ENCODE assay signal across 9 cellular contexts in genomic region chr7:43669286-43670081, GRCh38. TPM values are rescaled to one million over a fixed set of nuclear protein-coding genes. Genes with fewer than 3 reads are reported as not detected.
A peak's percentile ranks its signal among the peaks of the same experiment; 100 is the strongest.
DNase-seq lines count a peak whose midpoint lies in the region; ATAC-seq, FAIRE-seq and TF ChIP-seq lines count a peak whose summit lies in the region.
"Had no signal": no experiment of that assay in that cellular context is flagged by ENCODE, and none has a peak within 500 bp of the region (broad histone marks: within the 10 kb centered on the region; RNA-seq: fewer than 3 reads in every experiment).

No MANE protein-coding gene starts in this region.

- peaks cover 0 to 4% (median under 1%) of the 10 kb centered on the region in 4 experiments; a peak in 2 of 8 replicates for H3K36me3 ChIP-seq in H1 (ENCODE audit: control insufficient read depth in 2 of 4, insufficient read depth in 4 of 4, low read length in 3 of 4)
- H3K36me3 ChIP-seq in PC-9 (ENCODE audit: low read depth): peaks cover 52% of the 10 kb centered on the region

- no peak for TF ChIP-seq CTCF in H1 (IDR thresholded peaks at IDR 0.05; ENCODE audit: control extremely low read depth in 1 of 3, insufficient read depth in 1 of 3, low read depth in 1 of 3, low read length in 3 of 3)
- TF ChIP-seq CTCF in PC-9 (conservative IDR thresholded peaks at IDR 0.05): no peak

- H2BK120ac ChIP-seq in H1 (replicated peaks; ENCODE audit: low read depth, low read length): no peak overlapping the region

- H3K27me3 ChIP-seq in H1 (replicated peaks in 1 of 4; ENCODE audit: control insufficient read depth in 3 of 4, extremely low read depth in 1 of 4, insufficient read depth in 3 of 4, low read length in 3 of 4) (no peaks in the 10 kb centered on the region), PC-9 (ENCODE audit: insufficient read depth, low read depth) (no peaks in the 10 kb centered on the region)

- no peak for TF ChIP-seq EP300 in H1 (IDR thresholded peaks at IDR 0.05; ENCODE audit: borderline replicate concordance in 1 of 2, low read depth in 2 of 2, low read length in 2 of 2)

- H2BK15ac ChIP-seq in H1 (ENCODE audit: low read length): no peak overlapping the region

- no peak overlapping the region for H4K91ac ChIP-seq in H1 (replicated peaks; ENCODE audit: insufficient read length, low read length)

- H2AFZ ChIP-seq in H1 (ENCODE audit: low read length) (no peak overlapping the region), PC-9 (no peak overlapping the region)

- peak overlapping the region; percentile 46; the same call in 1 of the 2 replicates for H3K27ac ChIP-seq in H1 (ENCODE audit: low read depth, low read length)
- H3K27ac ChIP-seq in PC-9: no peak overlapping the region

- peaks cover 64% of the 10 kb centered on the region for H3K36me3 Mint-ChIP-seq in activated CD4-positive, alpha-beta memory T cell treated with anti-CD3 and anti-CD28 coated beads, Interleukin-2, amount 10 ng/mL, durations not matched to agents 7 days and 5 days (ENCODE audit: low read depth)

- no peaks in the 10 kb centered on the region for H3K9me2 ChIP-seq in PC-9 (ENCODE audit: insufficient read depth)

- no peak overlapping the region for H2BK20ac ChIP-seq in H1 (ENCODE audit: low read length)

- H3K9ac ChIP-seq in H1 (replicated peaks in 1 of 4; ENCODE audit: extremely low read depth in 1 of 4, low read depth in 3 of 4, low read length in 3 of 4): no peak overlapping the region; a peak in 1 of 7 replicates

- peak overlapping the region; percentile 21 for H3K4ac ChIP-seq in H1 (replicated peaks; ENCODE audit: insufficient read length, low read depth, low read length)

- intact Hi-C loops in PC-9 (cut with micrococcal nuclease; ENCODE audit: unreplicated experiment): no loop called here

- H3K4me2 ChIP-seq in H1 (ENCODE audit: insufficient read depth in 1 of 2, low read depth in 2 of 2, low read length in 2 of 2) (peak overlapping the region; percentile 42 to 52; a peak in 3 of 4 replicates), PC-9 (no peak overlapping the region)

- peak overlapping the region; percentile 15 for H4K5ac ChIP-seq in H1 (ENCODE audit: insufficient read length, low read depth, low read length)

- no peak overlapping the region; the same call in 1 of the 2 replicates for H2BK12ac ChIP-seq in H1 (ENCODE audit: low read depth, low read length)

- H3F3A ChIP-seq in PC-9 (ENCODE audit: insufficient read depth, low read depth): peaks cover 28% of the 10 kb centered on the region; the same call in 1 of the 2 replicates

- CTCF ChIA-PET in activated CD4-positive, alpha-beta memory T cell treated with anti-CD3 and anti-CD28 coated beads, Interleukin-2, amount 10 ng/mL, durations not matched to agents 7 days and 5 days (lab: Charles Lee): interaction anchor here (1.3 to 3.5 kb wide), 5 partner anchors 20 to 87 kb away, joined by 3 to 33 read pairs (median 6); partner anchors contain the start of gene STK17A
- CTCF ChIA-PET in H1 (lab: Charles Lee; ENCODE audit: partially characterized antibody): interaction anchor here (1.3 to 1.8 kb wide), 2 partner anchors 23 to 30 kb away, joined by 4 to 5 read pairs; no protein-coding TSS in a partner anchor
- CTCF ChIA-PET in PC-9 (lab: Charles Lee): no interaction called here

- H2AK5ac ChIP-seq in H1 (ENCODE audit: low read depth, low read length): no peak overlapping the region

- no peak overlapping the region for H3K14ac ChIP-seq in H1 (ENCODE audit: insufficient read length)

- no TSS peak for BruUV-seq in PC-9 (replicated peaks; lab: Mats Ljungman, UMichigan)

- peak; percentile 73 for ATAC-seq in HG02938 (IDR thresholded peaks at IDR 0.05; ENCODE audit: unreplicated experiment)
- ATAC-seq: right cardiac atrium had no signal

- H3K56ac ChIP-seq in H1 (replicated peaks; ENCODE audit: insufficient read length, low read depth, low read length): no peak overlapping the region

- FAIRE-seq in H1 (lab: Jason Lieb, UNC): peak; percentile 7
- no peak for FAIRE-seq in HTR-8/SVneo (lab: Jason Lieb, UNC)

- peak; percentile 81 for DNase-seq in activated CD4-positive, alpha-beta memory T cell treated with anti-CD3 and anti-CD28 coated beads, Interleukin-2, amount 10 ng/mL, durations not matched to agents 7 days and 5 days
- peak; percentile 67 to 92 for DNase-seq in H1 (ENCODE audit: low read depth in 1 of 2, low spot score in 2 of 2)
- peak; percentile 42 to 61 for DNase-seq in stimulated activated CD8-positive, alpha-beta memory T cell treated with anti-CD3 and anti-CD28 coated beads, Interleukin-15, amount 100 ng/mL, for 4 hours (ENCODE audit: low read depth in 2 of 2)
- DNase-seq in PC-9: no peak
- no peak for DNase-seq in HTR-8/SVneo (ENCODE audit: insufficient read length, low spot score)
- DNase-seq in mucosa of gallbladder (ENCODE audit: low spot score): no peak
- no peak for DNase-seq in NCI-H1105 treated with DMSO at 0.1 percent for 48 hours (lab: John Stamatoyannopoulos, UW)
- DNase-seq: right cardiac atrium had no signal

- no peak overlapping the region for H4K8ac ChIP-seq in H1 (ENCODE audit: extremely low read depth, insufficient read depth, low read length)

- H3K79me2 ChIP-seq in H1 (ENCODE audit: control insufficient read depth in 1 of 2, insufficient read depth in 2 of 2, low read length in 2 of 2) (peaks cover 8 to 98% of the 10 kb centered on the region in 2 experiments), PC-9 (ENCODE audit: low read depth) (peaks cover 97% of the 10 kb centered on the region)

- peak overlapping the region in 1 of 4 experiments; percentile 40; a peak in 2 of 8 replicates for H3K4me3 ChIP-seq in H1 (ENCODE audit: extremely low read depth in 1 of 4, insufficient read depth in 2 of 4, low read depth in 3 of 4, low read length in 4 of 4)
- no peak overlapping the region for H3K4me3 ChIP-seq in PC-9

- H3K4me1 ChIP-seq in H1 (replicated peaks in 1 of 4; ENCODE audit: control insufficient read depth in 3 of 4, insufficient read depth in 4 of 4, low read length in 3 of 4) (no peaks in the 10 kb centered on the region; a peak in 2 of 7 replicates), PC-9 (replicated peaks; ENCODE audit: insufficient read depth) (peaks cover 32% of the 10 kb centered on the region)

- peak overlapping the region; percentile 70 for H3K4me3 Mint-ChIP-seq in activated CD4-positive, alpha-beta memory T cell treated with anti-CD3 and anti-CD28 coated beads, Interleukin-2, amount 10 ng/mL, durations not matched to agents 7 days and 5 days

- POLR2A ChIA-PET in activated CD4-positive, alpha-beta memory T cell treated with anti-CD3 and anti-CD28 coated beads, Interleukin-2, amount 10 ng/mL, durations not matched to agents 7 days and 5 days (lab: Charles Lee): interaction anchor here (0.7 to 3.9 kb wide), 10 partner anchors 11 to 97 kb away, joined by 3 to 50 read pairs (median 4); partner anchors contain the start of gene STK17A
- POLR2A ChIA-PET in H1 (lab: Charles Lee; ENCODE audit: partially characterized antibody): interaction anchor here (0.9 to 2.1 kb wide), 4 partner anchors 9 to 61 kb away, joined by 3 to 8 read pairs (median 4); partner anchors contain the start of gene COA1
- POLR2A ChIA-PET in PC-9 (lab: Charles Lee; ENCODE audit: unreplicated experiment): no interaction called here

- no peak for TF ChIP-seq RAD21 in H1 (IDR thresholded peaks at IDR 0.05 in 1 of 2, conservative IDR thresholded peaks at IDR 0.05 in 1 of 2; ENCODE audit: low read depth in 2 of 2, low read length in 2 of 2)

- H4K20me1 ChIP-seq in H1 (replicated peaks in 1 of 2; ENCODE audit: control insufficient read depth in 1 of 2, insufficient read depth in 2 of 2, low read length in 2 of 2) (peaks cover 0 to 1% of the 10 kb centered on the region in 2 experiments), PC-9 (ENCODE audit: insufficient read depth) (no peaks in the 10 kb centered on the region)

- no peak for TF ChIP-seq POLR2A in H1 (IDR thresholded peaks at IDR 0.05; ENCODE audit: control extremely low read depth in 1 of 2, low read depth in 2 of 2, low read length in 2 of 2)

- WGBS in H1 (ENCODE audit: extremely low coverage in 1 of 2, insufficient coverage in 1 of 2, insufficient read length in 1 of 2, insufficient replicate concordance in 2 of 2, low coverage in 1 of 2, low lambda C conversion rate in 2 of 2, missing lambda C conversion rate in 1 of 2), 2 experiments: 43% methylated on average over 15 of the region's 15 CpGs; no CpG with 5 or more reads in 1 of the 2 experiments

- H3K9me3 ChIP-seq in H1 (ENCODE audit: insufficient read depth in 2 of 2, low read depth in 1 of 2, low read length in 1 of 2) (peaks cover 0 to 9% of the 10 kb centered on the region in 2 experiments; a peak in 1 of 4 replicates), PC-9 (ENCODE audit: insufficient read depth, low read depth) (peaks cover 30% of the 10 kb centered on the region)

- H3K4me1 Mint-ChIP-seq in activated CD4-positive, alpha-beta memory T cell treated with anti-CD3 and anti-CD28 coated beads, Interleukin-2, amount 10 ng/mL, durations not matched to agents 7 days and 5 days: peaks cover 65% of the 10 kb centered on the region

- H3K9me3 Mint-ChIP-seq in activated CD4-positive, alpha-beta memory T cell treated with anti-CD3 and anti-CD28 coated beads, Interleukin-2, amount 10 ng/mL, durations not matched to agents 7 days and 5 days: peaks cover 35% of the 10 kb centered on the region

- peaks cover 2% of the 10 kb centered on the region; the same call in 1 of the 2 replicates for H3K79me1 ChIP-seq in H1 (ENCODE audit: low read depth, low read length)

- no peaks in the 10 kb centered on the region for H3K27me3 Mint-ChIP-seq in activated CD4-positive, alpha-beta memory T cell treated with anti-CD3 and anti-CD28 coated beads, Interleukin-2, amount 10 ng/mL, durations not matched to agents 7 days and 5 days

- no peaks in the 10 kb centered on the region for H3K23me2 ChIP-seq in H1 (ENCODE audit: low read depth, low read length)

- H2BK5ac ChIP-seq in H1 (ENCODE audit: low read depth, low read length): no peak overlapping the region; the same call in 1 of the 2 replicates

- H3K23ac ChIP-seq in H1 (ENCODE audit: insufficient read length): no peak overlapping the region

- H3K18ac ChIP-seq in H1 (ENCODE audit: extremely low read depth, low read length): no peak overlapping the region

- H3K27ac Mint-ChIP-seq in activated CD4-positive, alpha-beta memory T cell treated with anti-CD3 and anti-CD28 coated beads, Interleukin-2, amount 10 ng/mL, durations not matched to agents 7 days and 5 days: peak overlapping the region; percentile 93

RNA-seq across cellular contexts. Expression of gene COA1, which starts 59.8 kb away (rescaled TPM):
- total RNA-seq in activated CD4-positive, alpha-beta memory T cell treated with anti-CD3 and anti-CD28 coated beads, Interleukin-2, amount 10 ng/mL, durations not matched to agents 7 days and 5 days: 10 to 100 TPM; 56.0 to 57.3 TPM
- total RNA-seq in H1 (2021; fragmentation: NEBNext Ultra II Directional; extraction: Animal tissue kit (Norgen Biotek cat#: 25700)): 136 and 143 TPM in 2 replicates
- 87.0 and 98.6 TPM in 2 replicates for polyA plus RNA-seq in H1 (2011; rRNA removed)
- 86.8 TPM for polyA plus RNA-seq in H1 (2011; cell fraction: cytosol; rRNA removed)
- polyA plus RNA-seq in H1 (2011; cell fraction: nucleus; rRNA removed): 68.1 TPM
- polyA plus RNA-seq in H1 (2012, experiment 1 of 2): 125 to 144 TPM (median 134 TPM) in 4 replicates
- 75.3 TPM for polyA plus RNA-seq in H1 (2012, experiment 2 of 2)
- 165 TPM for polyA plus RNA-seq in H1 (2013, experiment 1 of 2)
- polyA plus RNA-seq in H1 (2013, experiment 2 of 2): 183 TPM
- 104 and 127 TPM in 2 replicates for polyA minus RNA-seq in H1 (2011; rRNA and poly(A)+ RNA removed)
- 31.4 TPM for polyA minus RNA-seq in H1 (2011; cell fraction: cytosol; rRNA and poly(A)+ RNA removed)
- 152 TPM for polyA minus RNA-seq in H1 (2011; cell fraction: nucleus; rRNA and poly(A)+ RNA removed)
- total RNA-seq in PC-9 (2021) (128 and 151 TPM in 2 replicates), mucosa of gallbladder (43.6 TPM)

Comparison
In these comparisons a context has a peak if more than half of its experiments do, and no peak if none do; other contexts are left out.
1. DNase-seq: peak in activated CD4-positive, alpha-beta memory T cell treated with anti-CD3 and anti-CD28 coated beads, Interleukin-2, amount 10 ng/mL, durations not matched to agents 7 days and 5 days (single experiment), H1 (2 of 2) and stimulated activated CD8-positive, alpha-beta memory T cell treated with anti-CD3 and anti-CD28 coated beads, Interleukin-15, amount 100 ng/mL, for 4 hours (2 of 2); none in PC-9 (0 of 2), HTR-8/SVneo (single experiment), mucosa of gallbladder (single experiment) and NCI-H1105 treated with DMSO at 0.1 percent for 48 hours (single experiment).